8 cellular contexts compared by ENCODE assay signal in the genomic region with DNA sequence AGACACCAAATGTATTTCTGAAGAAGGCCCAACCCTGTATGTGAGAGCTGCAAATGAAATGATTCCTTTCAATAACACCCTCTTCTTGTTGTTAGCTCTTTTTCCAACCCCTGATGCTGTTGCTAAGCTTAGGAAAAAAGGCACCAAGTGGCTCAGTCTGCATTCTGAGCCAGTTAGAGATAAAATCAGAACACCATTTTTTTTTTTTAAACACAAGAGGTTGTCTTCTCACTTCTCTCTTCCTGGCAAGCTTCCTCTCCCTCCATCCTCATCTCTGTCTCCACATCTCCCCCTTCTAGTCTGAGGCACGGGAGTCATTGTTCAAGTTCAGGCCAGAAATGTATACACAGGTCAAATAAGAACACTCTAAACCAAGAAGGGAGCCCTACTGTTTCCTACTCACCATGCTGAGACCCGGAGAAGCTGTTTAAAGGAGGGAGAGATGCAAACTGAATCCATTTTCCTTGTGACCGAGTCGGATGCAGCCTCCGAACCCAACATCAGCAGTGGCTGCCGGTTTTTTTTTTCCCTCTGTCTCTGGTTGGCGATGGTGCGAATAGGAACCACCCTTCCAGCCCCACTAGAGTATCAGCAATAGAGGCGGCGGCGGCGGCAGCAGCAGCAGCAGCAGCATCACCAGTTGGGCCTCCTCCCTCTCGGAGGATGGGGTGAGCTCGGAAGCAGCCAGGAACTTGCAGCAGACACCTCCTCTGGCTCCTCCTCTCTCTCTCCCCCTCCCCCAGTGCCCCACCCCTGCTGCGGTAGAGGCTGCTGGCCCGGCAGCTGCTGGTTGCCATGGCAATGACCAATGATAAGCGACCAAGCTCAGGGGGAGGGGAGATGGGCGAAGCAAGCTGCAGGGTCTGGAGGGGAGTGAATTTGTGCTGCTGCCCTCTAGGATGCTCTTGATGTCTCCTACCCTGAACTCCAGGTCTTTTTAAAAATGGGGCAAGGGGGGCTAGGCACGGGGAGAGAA. TPM values are rescaled to one million over a fixed set of nuclear protein-coding genes. Genes with fewer than 3 reads are reported as not detected.
A peak's percentile ranks its signal among the peaks of the same experiment; 100 is the strongest.
DNase-seq lines count a peak whose midpoint lies in the region; ATAC-seq and TF ChIP-seq lines count a peak whose summit lies in the region.

A gene (minus strand): TSS at position 676 of the 976 bp plus-strand sequence. CDS start 110,922 bp downstream, outside the sequence.

- no peaks in the 10 kb centered on the region for H3K9me3 ChIP-seq in endodermal cell (ENCODE audit: control insufficient read depth, low read length)

- peaks cover 6% of the 10 kb centered on the region for H3K27me3 Mint-ChIP-seq in endodermal cell (ENCODE audit: insufficient read depth)

- peak; percentile 96 to 98 for DNase-seq in NCI-H524 (lab: John Stamatoyannopoulos, UW)
- peak; percentile 66 to 68 for DNase-seq in activated CD8-positive, alpha-beta memory T cell treated with anti-CD3 and anti-CD28 coated beads for 4 hours (ENCODE audit: low read depth in 2 of 2)
- DNase-seq in endodermal cell: peak; percentile 100
- peak; percentile 93 for DNase-seq in middle frontal gyrus (ENCODE audit: extremely low spot score, low spot score)
- DNase-seq in stimulated activated CD8-positive, alpha-beta memory T cell treated with anti-CD3 and anti-CD28 coated beads, Interleukin-2, amount 100 ng/mL, for 1 hour (ENCODE audit: low read depth in 2 of 2): peak; percentile 68 to 70
- no peak for DNase-seq in HK-2 (ENCODE audit: unreplicated experiment)

- H3K27me3 ChIP-seq in endodermal cell (ENCODE audit: control insufficient read depth, insufficient read depth, low read length, poor library complexity, severe bottlenecking): no peaks in the 10 kb centered on the region

- H3K36me3 ChIP-seq in endodermal cell (ENCODE audit: control insufficient read depth, insufficient read depth, low read length): no peaks in the 10 kb centered on the region

- peak; percentile 45 for TF ChIP-seq CTCF in endodermal cell (conservative IDR thresholded peaks at IDR 0.05)

- no peaks in the 10 kb centered on the region for H3K9me3 Mint-ChIP-seq in endodermal cell

- peak within 1 kb of the TSS; percentile 99 for H3K27ac ChIP-seq in endodermal cell (ENCODE audit: low read depth, low read length)

- H3K4me3 Mint-ChIP-seq in endodermal cell: peak within 1 kb of the TSS; percentile 63

- peak within 1 kb of the TSS; percentile 91 for H3K27ac Mint-ChIP-seq in endodermal cell

- H3K9ac ChIP-seq in endodermal cell (ENCODE audit: extremely low read depth, low read length, poor library complexity, severe bottlenecking): peak within 1 kb of the TSS; percentile 59

- peak; percentile 81 for ATAC-seq in GM18868 (IDR thresholded peaks at IDR 0.05; ENCODE audit: unreplicated experiment)
- ATAC-seq in HG03378 (IDR thresholded peaks at IDR 0.05; ENCODE audit: unreplicated experiment): peak; percentile 61

- peak within 1 kb of the TSS; percentile 85 for H3K4me3 ChIP-seq in endodermal cell (ENCODE audit: low read length)

- peaks cover 20% of the 10 kb centered on the region for H3K4me1 Mint-ChIP-seq in endodermal cell

- WGBS in endodermal cell (ENCODE audit: insufficient coverage in 1 of 2, insufficient read length in 1 of 2), 2 experiments: 0 to 2% methylated on average over 3 to 19 of the region's 19 CpGs

- H3K4me1 ChIP-seq in endodermal cell (ENCODE audit: control insufficient read depth, insufficient read depth, low read length): no peaks in the 10 kb centered on the region

- H3K36me3 Mint-ChIP-seq in endodermal cell (ENCODE audit: low read depth): no peaks in the 10 kb centered on the region

RNA-seq across cellular contexts. Expression of the gene that starts here (rescaled TPM):
- 10 to 100 TPM in 1 of 2 donors, 1 to 10 TPM in 1; 6.9 to 16.7 TPM for total RNA-seq in endodermal cell
- polyA plus RNA-seq in endodermal cell (2013, experiment 1 of 2): 26.2 TPM
- polyA plus RNA-seq in endodermal cell (2013, experiment 2 of 2): 26.9 TPM
